ENCODE assay signal across 9 cellular contexts in the genomic region with DNA sequence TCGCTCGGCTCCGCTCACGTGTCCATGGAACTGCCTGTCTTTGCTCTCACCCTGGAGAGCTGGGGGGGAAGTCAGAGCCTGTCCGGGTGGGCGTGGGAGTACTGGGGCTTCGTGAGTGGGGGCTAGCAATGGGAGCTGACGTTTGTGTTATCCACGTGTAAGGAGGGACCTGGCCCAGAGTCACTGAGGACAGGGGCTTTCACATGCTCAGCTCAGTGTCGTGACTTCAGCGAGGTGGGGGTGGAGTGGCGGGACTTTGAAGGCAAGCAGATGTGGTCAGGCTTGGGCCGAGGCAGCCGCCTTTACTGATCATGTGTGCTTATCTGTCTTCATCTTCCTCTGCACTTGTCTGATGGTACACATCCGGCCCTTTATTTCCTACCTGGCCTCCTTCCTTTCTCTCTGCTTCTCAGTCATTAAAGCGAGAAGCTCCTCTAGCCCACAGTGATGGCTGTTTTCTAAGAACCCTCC.
DNase-seq lines count a peak whose midpoint lies in the region; ATAC-seq and TF ChIP-seq lines count a peak whose summit lies in the region.
"Had no signal": no experiment of that assay in that cellular context is flagged by ENCODE, and none has a peak within 500 bp of the region (broad histone marks: within the 10 kb centered on the region; RNA-seq: fewer than 3 reads in every experiment).

No MANE protein-coding gene starts in this region.

- H3K36me3 ChIP-seq in mammary epithelial cell (ENCODE audit: insufficient read depth, low read length) (no peaks in the 10 kb centered on the region), breast epithelium (peaks cover 7% of the 10 kb centered on the region), urinary bladder (ENCODE audit: insufficient read depth) (peaks cover 1% of the 10 kb centered on the region)

- H3K9me3 Mint-ChIP-seq in MCF 10A (ENCODE audit: unreplicated experiment) (peaks cover 7% of the 10 kb centered on the region), HFFc6 (no peaks in the 10 kb centered on the region)

- H3K9ac ChIP-seq in mammary epithelial cell (ENCODE audit: insufficient read depth, low read length): no peak overlapping the region
- H3K9ac ChIP-seq: GM23248 had no signal

- no peaks in the 10 kb centered on the region for H4K20me1 ChIP-seq in mammary epithelial cell (ENCODE audit: insufficient read depth, low read length)

- 76% methylated on average over 12 of the region's 16 CpGs for WGBS in mammary epithelial cell (ENCODE audit: low coverage, missing lambda C conversion rate)
- 35% methylated on average over 16 of the region's 16 CpGs for WGBS in urinary bladder

- no peak overlapping the region for H3K4me2 ChIP-seq in mammary epithelial cell (ENCODE audit: insufficient read depth, low read depth, low read length)

- H3K27me3 Mint-ChIP-seq in MCF 10A (ENCODE audit: insufficient read depth, unreplicated experiment): no peaks in the 10 kb centered on the region
- peaks cover 57% of the 10 kb centered on the region for H3K27me3 Mint-ChIP-seq in HFFc6 (ENCODE audit: insufficient read depth)

- DNase-seq in MCF 10A (ENCODE audit: unreplicated experiment): no peak
- no peak for DNase-seq in mammary epithelial cell
- DNase-seq in breast epithelium (ENCODE audit: low spot score in 2 of 2): no peak
- no peak for DNase-seq in HFFc6
- DNase-seq: GM23248 had no signal

- no peaks in the 10 kb centered on the region for H3K79me2 ChIP-seq in mammary epithelial cell (ENCODE audit: insufficient read depth, low read length)

- intact Hi-C loops in MCF 10A (cut with micrococcal nuclease): no loop called here
- intact Hi-C loops in mammary epithelial cell (cut with micrococcal nuclease): loop anchor here (10.0 kb wide), 1 partner anchor 378 kb away; no protein-coding TSS in a partner anchor
- intact Hi-C loops in breast epithelium (cut with DNase I; ENCODE audit: low total_unique reads): no loop called here

- no peak overlapping the region for H3K4me3 ChIP-seq in mammary epithelial cell (replicated peaks in 1 of 3; ENCODE audit: insufficient read depth in 1 of 3, low read depth in 2 of 3, low read length in 3 of 3)
- H3K4me3 ChIP-seq in breast epithelium: peak overlapping the region in 2 of 3 donors; percentile 1 to 64
- H3K4me3 ChIP-seq in skin epidermis: no peak overlapping the region
- H3K4me3 ChIP-seq in urinary bladder (ENCODE audit: low read depth, low read length): no peak overlapping the region
- H3K4me3 ChIP-seq: GM23248 had no signal

- H3K27ac Mint-ChIP-seq in MCF 10A (ENCODE audit: low read depth, unreplicated experiment) (peak overlapping the region; percentile 99), HFFc6 (no peak overlapping the region)

- no peak for TF ChIP-seq POLR2A in breast epithelium (IDR thresholded peaks at IDR 0.05)

- H3K4me1 ChIP-seq in mammary epithelial cell (ENCODE audit: insufficient read depth, low read length): no peaks in the 10 kb centered on the region
- H3K4me1 ChIP-seq in breast epithelium: peaks cover 8 to 31% of the 10 kb centered on the region in 2 donors
- no peaks in the 10 kb centered on the region for H3K4me1 ChIP-seq in urinary bladder (ENCODE audit: insufficient read depth)

- H3K36me3 Mint-ChIP-seq in MCF 10A (ENCODE audit: insufficient read depth, unreplicated experiment) (peaks cover 100% of the 10 kb centered on the region), HFFc6 (ENCODE audit: low read depth) (no peaks in the 10 kb centered on the region)

- H3K4me1 Mint-ChIP-seq in MCF 10A (ENCODE audit: insufficient read depth, unreplicated experiment) (peaks cover 74% of the 10 kb centered on the region), HFFc6 (ENCODE audit: low read depth) (no peaks in the 10 kb centered on the region)

- POLR2A ChIA-PET in MCF 10A (lab: Yijun Ruan, JAX): interaction anchor here (0.7 to 33.6 kb wide), 10 partner anchors 9 to 123 kb away, joined by 3 to 1399 read pairs (median 4); no protein-coding TSS in a partner anchor

- CTCF ChIA-PET in MCF 10A (lab: Yijun Ruan, JAX) (interaction anchor here (1.2 to 1.6 kb wide), 4 partner anchors 12 to 147 kb away, joined by 3 to 9 read pairs (median 4); no protein-coding TSS in a partner anchor), mammary epithelial cell (lab: Charles Lee; ENCODE audit: low non-redundant PET) (no interaction called here)

- dilution Hi-C loops in mammary epithelial cell (cut with HindIII; ENCODE audit: low sequenced_read_pairs): no loop called here

- in situ Hi-C loops in mammary epithelial cell (cut with MboI; ENCODE audit: low sequenced_read_pairs in 2 of 2): no loop called here

- H2AFZ ChIP-seq in mammary epithelial cell (ENCODE audit: low read depth, low read length): no peak overlapping the region
- H2AFZ ChIP-seq: GM23248 had no signal

- BruUV-seq in MCF 10A (replicated peaks; lab: Mats Ljungman, UMichigan) (no TSS peak), mammary epithelial cell (replicated peaks; lab: Mats Ljungman, UMichigan) (no TSS peak)

- H3K27me3 ChIP-seq in mammary epithelial cell (ENCODE audit: insufficient read depth, low read length) (no peaks in the 10 kb centered on the region), breast epithelium (no peaks in the 10 kb centered on the region)

- H3K27ac ChIP-seq in mammary epithelial cell (ENCODE audit: insufficient read depth, low read depth, low read length) (no peak overlapping the region), breast epithelium (peak overlapping the region; percentile 95 to 96), skin epidermis (peak overlapping the region in 13 of 21 experiments; percentile 2 to 81 (median 55)), urinary bladder (ENCODE audit: low read depth) (peak overlapping the region; percentile 61)
- H3K27ac ChIP-seq: GM23248 had no signal

- ATAC-seq in HG02885 (IDR thresholded peaks at IDR 0.05; ENCODE audit: poor library complexity, unreplicated experiment) (no peak), HG02678 (IDR thresholded peaks at IDR 0.05; ENCODE audit: unreplicated experiment) (no peak)

- peak overlapping the region; percentile 23 for H3K4me3 Mint-ChIP-seq in MCF 10A (ENCODE audit: unreplicated experiment)
- no peak overlapping the region for H3K4me3 Mint-ChIP-seq in HFFc6

- TF ChIP-seq CTCF in MCF 10A (IDR thresholded peaks at IDR 0.05; ENCODE audit: unreplicated experiment): no peak
- no peak for TF ChIP-seq CTCF in mammary epithelial cell (conservative IDR thresholded peaks at IDR 0.05 in 1 of 2, IDR thresholded peaks at IDR 0.05 in 1 of 2; ENCODE audit: extremely low read depth in 1 of 2, insufficient read depth in 1 of 2, low read depth in 1 of 2, low read length in 2 of 2)
- no peak for TF ChIP-seq CTCF in breast epithelium (IDR thresholded peaks at IDR 0.05)
- TF ChIP-seq CTCF in HFFc6 (IDR thresholded peaks at IDR 0.05): no peak

- H3K9me3 ChIP-seq in mammary epithelial cell (replicated peaks; ENCODE audit: insufficient read depth, low read length) (no peaks in the 10 kb centered on the region), breast epithelium (no peaks in the 10 kb centered on the region)

Comparison
In these comparisons a context has a peak if more than half of its experiments do, and no peak if none do; other contexts are left out.
1. H3K4me3 ChIP-seq: peak in breast epithelium (2 of 3); none in mammary epithelial cell (0 of 3), skin epidermis (0 of 7) and urinary bladder (single experiment).